Comparison of ENCODE assay signal across 25 cellular contexts in the genomic region with DNA sequence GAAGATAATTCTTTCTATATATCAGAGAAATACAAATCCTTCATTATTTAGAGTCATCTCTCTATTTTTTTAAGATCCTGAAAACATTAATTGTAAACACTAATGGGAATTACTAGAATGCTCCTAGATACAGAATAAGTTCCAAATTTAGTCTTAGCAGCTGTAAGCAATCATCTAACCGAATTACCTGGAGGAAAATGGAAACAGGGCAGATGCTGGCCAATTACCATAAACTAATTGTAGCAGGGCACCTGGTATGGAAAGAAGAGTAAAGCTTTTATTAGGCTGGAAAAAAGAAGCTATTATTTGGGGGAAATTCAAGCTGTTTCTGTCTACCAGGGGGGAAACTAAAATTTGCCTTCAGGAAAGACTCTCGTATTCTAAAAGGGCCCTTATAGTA.
"Had no signal": no experiment of that assay in that cellular context is flagged by ENCODE, and none has a peak within 500 bp of the region (broad histone marks: within the 10 kb centered on the region; RNA-seq: fewer than 3 reads in every experiment).

No MANE protein-coding gene starts in this region.

- H3K27me3 ChIP-seq: adrenal gland, ascending aorta, brain microvascular endothelial cell, gastrocnemius medialis, neutrophil, right lobe of liver, tibial nerve had no signal

- H3K4me3 ChIP-seq: adrenal gland, ascending aorta, coronary artery, dorsolateral prefrontal cortex, gastrocnemius medialis, left ventricle myocardium inferior, right lobe of liver, tibial nerve had no signal

- H3K9me3 ChIP-seq: adrenal gland, ascending aorta, gastrocnemius medialis, neutrophil, right lobe of liver had no signal

- H3K36me3 ChIP-seq: adrenal gland, ascending aorta, brain microvascular endothelial cell, gastrocnemius medialis, left ventricle myocardium inferior, neutrophil, right lobe of liver, tibial nerve had no signal

- H3K27ac ChIP-seq: adrenal gland, ascending aorta, brain microvascular endothelial cell, coronary artery, dorsolateral prefrontal cortex, gastrocnemius medialis, left ventricle myocardium inferior, neutrophil, right lobe of liver, tibial nerve, VCaP had no signal

- H3K4me1 ChIP-seq: adrenal gland, ascending aorta, gastrocnemius medialis, left ventricle myocardium inferior, right lobe of liver, tibial nerve had no signal

- DNase-seq: activated CD4-positive, alpha-beta memory T cell treated with anti-CD3 and anti-CD28 coated beads for 36 hours; activated CD4-positive, alpha-beta T cell treated with anti-CD3 and anti-CD28 coated beads, Interleukin-2, amount 10 ng/mL, durations not matched to agents 24 days and 14 days; activated CD8-positive, alpha-beta memory T cell treated with anti-CD3 and anti-CD28 coated beads, Interleukin-2, amount 50 U/mL, for 4 hours; activated effector memory CD4-positive, alpha-beta T cell treated with anti-CD3 and anti-CD28 coated beads, Interleukin-2, amount 50 U/mL, for 16 hours; activated naive CD4-positive, alpha-beta T cell treated with anti-CD3 and anti-CD28 coated beads for 36 hours; activated naive CD8-positive, alpha-beta T cell treated with anti-CD3 and anti-CD28 coated beads for 36 hours; activated T-cell treated with anti-CD3 and anti-CD28 coated beads, Interleukin-2, amount 50 U/mL, for 1 hour; adrenal gland; brain microvascular endothelial cell; dorsolateral prefrontal cortex; effector memory CD4-positive, alpha-beta T cell; gastrocnemius medialis; glutamatergic neuron; islet precursor cell; left ventricle myocardium inferior; nephron progenitor cell; right lobe of liver; stimulated activated CD4-positive, alpha-beta T cell treated with anti-CD3 and anti-CD28 coated beads, Interleukin-2, amount 100 ng/mL, for 48 hours; stimulated activated naive CD4-positive, alpha-beta T cell treated with Interleukin-2 at 50 U/mL for 16 hours; T-helper 9 cell had no signal
